Comparison of ENCODE assay signal across 7 cellular contexts in the genomic region with DNA sequence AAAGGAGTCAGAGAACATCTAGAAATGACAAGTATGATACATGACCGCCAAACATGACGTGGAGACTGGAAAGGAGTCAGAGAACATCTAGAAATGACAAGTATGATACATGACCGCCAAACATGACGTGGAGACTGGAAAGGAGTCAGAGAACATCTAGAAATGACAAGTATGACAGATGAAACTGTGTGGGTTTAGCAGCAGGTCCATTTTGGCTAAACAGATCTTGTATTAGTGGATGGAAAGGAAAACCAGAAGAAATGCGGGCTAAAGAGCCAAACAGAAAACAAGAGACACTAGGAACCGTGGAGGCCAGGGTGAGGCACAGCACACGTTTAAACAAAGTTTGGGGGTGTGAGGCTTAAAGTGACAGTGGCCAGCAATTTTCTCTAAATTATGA. TPM values are rescaled to one million over a fixed set of nuclear protein-coding genes. Genes with fewer than 3 reads are reported as not detected.
A peak's percentile ranks its signal among the peaks of the same experiment; 100 is the strongest.
DNase-seq lines count a peak whose midpoint lies in the region; ATAC-seq, FAIRE-seq and TF ChIP-seq lines count a peak whose summit lies in the region.
"Not testable (repeated sequence)": the region's sequence is repeated elsewhere in the genome, so short reads cannot be mapped to it uniquely, and the experiment has no call there.

No MANE protein-coding gene starts in this region.

- 100% methylated on average over 5 of the region's 7 CpGs for WGBS in GM12878 (ENCODE audit: insufficient coverage, insufficient replicate concordance, low lambda C conversion rate, missing lambda C conversion rate)
- WGBS in psoas muscle, 3 donors: 53 to 79% (median 56%) methylated on average over 5 of the region's 7 CpGs

- H3K9me1 ChIP-seq in endothelial cell of umbilical vein (replicated peaks; ENCODE audit: control insufficient read depth, extremely low read depth, insufficient read depth, low read length): not testable (repeated sequence)

- H3K9me3 ChIP-seq in Caco-2; GM12878 (replicated peaks; ENCODE audit: control insufficient read depth, insufficient read depth, low read length); endothelial cell of umbilical vein (replicated peaks; ENCODE audit: control insufficient read depth, insufficient read depth, low read length); psoas muscle: not testable (repeated sequence)

- not testable (repeated sequence) for H3K4me3 Mint-ChIP-seq in Caco-2 (ENCODE audit: unreplicated experiment); activated T-cell treated with anti-CD3 and anti-CD28 coated beads, Interleukin-2, amount 50 U/mL, for 72 hours

- TF ChIP-seq POLR2A in GM12878 (IDR thresholded peaks at IDR 0.05; ENCODE audit: low read depth, low read length); endothelial cell of umbilical vein (IDR thresholded peaks at IDR 0.05; ENCODE audit: low read depth, low read length): not testable (repeated sequence)

- H2AFZ ChIP-seq in GM12878 (ENCODE audit: control insufficient read depth, low read depth, low read length); endothelial cell of umbilical vein (ENCODE audit: low read depth, low read length): not testable (repeated sequence)

- TSS peak; percentile 19 for BruUV-seq in Caco-2 (replicated peaks; lab: Mats Ljungman, UMichigan)
- TSS peak; percentile 30 for BruUV-seq in GM12878 (replicated peaks; lab: Mats Ljungman, UMichigan)
- not testable (repeated sequence) for BruUV-seq in endothelial cell of umbilical vein (replicated peaks; lab: Mats Ljungman, UMichigan)

- dilution Hi-C loops in endothelial cell of umbilical vein (cut with MboI; ENCODE audit: extremely low pct_ligation_motif_present, low sequenced_read_pairs): not testable (repeated sequence)

- H3K4me2 ChIP-seq in GM12878 (ENCODE audit: control insufficient read depth, insufficient read depth); endothelial cell of umbilical vein (ENCODE audit: insufficient read depth, low read length): not testable (repeated sequence)

- TF ChIP-seq CTCF in Caco-2 (IDR thresholded peaks at IDR 0.05; ENCODE audit: insufficient read depth in 1 of 2, low read depth in 1 of 2, low read length in 1 of 2, severe bottlenecking in 1 of 2, unreplicated experiment in 1 of 2); RWPE1 (conservative IDR thresholded peaks at IDR 0.05; ENCODE audit: low read depth); GM12878 (IDR thresholded peaks at IDR 0.05 in 2 of 3, conservative IDR thresholded peaks at IDR 0.05 in 1 of 3; ENCODE audit: control insufficient read depth in 2 of 3, extremely low read depth in 1 of 3, insufficient read depth in 1 of 3, low read depth in 3 of 3, low read length in 3 of 3); endothelial cell of umbilical vein (IDR thresholded peaks at IDR 0.05; ENCODE audit: extremely low read depth in 1 of 2, insufficient read depth in 1 of 2, low read depth in 1 of 2, low read length in 2 of 2); fibroblast of the aortic adventitia (IDR thresholded peaks at IDR 0.05; ENCODE audit: insufficient read depth, low read length); psoas muscle (IDR thresholded peaks at IDR 0.05): not testable (repeated sequence)

- H3K79me2 ChIP-seq in GM12878 (ENCODE audit: control insufficient read depth, insufficient read depth, low read length): not testable (repeated sequence)
- peaks cover 35% of the 10 kb centered on the region for H3K79me2 ChIP-seq in endothelial cell of umbilical vein (ENCODE audit: control insufficient read depth, insufficient read depth, low read length)

- in situ Hi-C loops in GM12878 (cut with MboI): not testable (repeated sequence)

- H3K27ac Mint-ChIP-seq in Caco-2 (ENCODE audit: unreplicated experiment): not testable (repeated sequence)
- peak overlapping the region; percentile 58 for H3K27ac Mint-ChIP-seq in activated T-cell treated with anti-CD3 and anti-CD28 coated beads, Interleukin-2, amount 50 U/mL, for 72 hours

- intact Hi-C loops in Caco-2 (cut with micrococcal nuclease; ENCODE audit: unreplicated experiment); GM12878 (cut with micrococcal nuclease; ENCODE audit: unreplicated experiment); endothelial cell of umbilical vein (cut with micrococcal nuclease); psoas muscle (cut with DNase I): not testable (repeated sequence)

- peaks cover 85% of the 10 kb centered on the region for H3K36me3 Mint-ChIP-seq in Caco-2 (ENCODE audit: insufficient read depth, unreplicated experiment)
- peaks cover 6 to 24% of the 10 kb centered on the region in 2 donors for H3K36me3 Mint-ChIP-seq in activated T-cell treated with anti-CD3 and anti-CD28 coated beads, Interleukin-2, amount 50 U/mL, for 72 hours (ENCODE audit: insufficient read depth in 2 of 2)

- H3K27me3 Mint-ChIP-seq in Caco-2 (ENCODE audit: insufficient read depth, unreplicated experiment); activated T-cell treated with anti-CD3 and anti-CD28 coated beads, Interleukin-2, amount 50 U/mL, for 72 hours (ENCODE audit: low read depth): not testable (repeated sequence)

- not testable (repeated sequence) for H4K20me1 ChIP-seq in GM12878 (ENCODE audit: control insufficient read depth, insufficient read depth); endothelial cell of umbilical vein (replicated peaks; ENCODE audit: control insufficient read depth, extremely low read depth, insufficient read depth, low read length)

- SMC1A ChIA-PET in GM12878 (lab: Charles Lee; ENCODE audit: uncharacterized antibody, unreplicated experiment): not testable (repeated sequence)

- H3K9me3 Mint-ChIP-seq in Caco-2 (ENCODE audit: unreplicated experiment); activated T-cell treated with anti-CD3 and anti-CD28 coated beads, Interleukin-2, amount 50 U/mL, for 72 hours: not testable (repeated sequence)

- H3K27ac ChIP-seq in RWPE1 (peak overlapping the region; percentile 32; the same call in 1 of the 2 replicates), psoas muscle (peak overlapping the region; percentile 78)
- not testable (repeated sequence) for H3K27ac ChIP-seq in GM12878 (ENCODE audit: control insufficient read depth, insufficient read depth); endothelial cell of umbilical vein (ENCODE audit: insufficient read depth, low read depth, low read length)

- DNase-seq in Caco-2; RWPE1 (ENCODE audit: low spot score); activated T-cell treated with anti-CD3 and anti-CD28 coated beads, Interleukin-2, amount 50 U/mL, for 72 hours; GM12878 (ENCODE audit: low read depth, low spot score); endothelial cell of umbilical vein (ENCODE audit: low read depth, low spot score); psoas muscle: not testable (repeated sequence)
- DNase-seq in fibroblast of the aortic adventitia (ENCODE audit: low read depth): peak; percentile 32

- RAD21 ChIA-PET in GM12878 (lab: Charles Lee; ENCODE audit: unreplicated experiment): not testable (repeated sequence)

- not testable (repeated sequence) for H3K9ac ChIP-seq in GM12878 (ENCODE audit: control insufficient read depth, insufficient read depth, low read length); endothelial cell of umbilical vein (replicated peaks; ENCODE audit: extremely low read depth, insufficient read depth, low read length)

- not testable (repeated sequence) for TF ChIP-seq RAD21 in GM12878 (IDR thresholded peaks at IDR 0.05; ENCODE audit: insufficient read depth, low read depth, low read length)

- peak in 1 of 2 donors; percentile 17 for ATAC-seq in activated T-cell treated with anti-CD3 and anti-CD28 coated beads, Interleukin-2, amount 50 U/mL, for 72 hours (replicated peaks in 1 of 2)
- not testable (repeated sequence) for ATAC-seq in GM12878
- ATAC-seq in psoas muscle: peak; percentile 28 to 51 (median 32)

- H3K4me1 ChIP-seq in Caco-2; GM12878 (ENCODE audit: control insufficient read depth, insufficient read depth, low read length); psoas muscle: not testable (repeated sequence)
- peaks cover 39% of the 10 kb centered on the region for H3K4me1 ChIP-seq in endothelial cell of umbilical vein (ENCODE audit: control insufficient read depth, extremely low read depth, insufficient read depth, low read length)

- TF ChIP-seq EP300 in GM12878 (IDR thresholded peaks at IDR 0.05; ENCODE audit: borderline replicate concordance in 1 of 2, control insufficient read depth in 1 of 2, low read depth in 2 of 2, low read length in 2 of 2): not testable (repeated sequence)

- not testable (repeated sequence) for FAIRE-seq in GM12878 (lab: Jason Lieb, UNC)
- FAIRE-seq in endothelial cell of umbilical vein (lab: Jason Lieb, UNC): peak; percentile 24

- not testable (repeated sequence) for H3K4me3 ChIP-seq in Caco-2 (ENCODE audit: low read depth, low read length); GM12878; endothelial cell of umbilical vein (replicated peaks in 1 of 3; ENCODE audit: insufficient read depth in 1 of 3, low read depth in 1 of 3, low read length in 3 of 3); fibroblast of the aortic adventitia (ENCODE audit: low read depth, low read length); psoas muscle

- H3K4me1 Mint-ChIP-seq in Caco-2 (ENCODE audit: low read depth, unreplicated experiment); activated T-cell treated with anti-CD3 and anti-CD28 coated beads, Interleukin-2, amount 50 U/mL, for 72 hours (ENCODE audit: low read depth): not testable (repeated sequence)

- H3K27me3 ChIP-seq in Caco-2 (replicated peaks; ENCODE audit: control insufficient read depth, insufficient read depth, low read length); GM12878 (replicated peaks in 1 of 2; ENCODE audit: control insufficient read depth in 2 of 2, insufficient read depth in 2 of 2, low read length in 1 of 2); endothelial cell of umbilical vein (ENCODE audit: control insufficient read depth in 2 of 2, insufficient read depth in 2 of 2, low read length in 2 of 2); psoas muscle (ENCODE audit: insufficient read depth in 3 of 3, low read length in 2 of 3): not testable (repeated sequence)

- POLR2A ChIA-PET in Caco-2 (lab: Charles Lee); RWPE1 (lab: Yijun Ruan, JAX; ENCODE audit: low non-redundant PET); GM12878 (lab: Charles Lee); endothelial cell of umbilical vein (lab: Charles Lee): not testable (repeated sequence)

- CTCF ChIA-PET in Caco-2 (lab: Charles Lee); RWPE1 (lab: Yijun Ruan, JAX); GM12878 (lab: Yijun Ruan, JAX): not testable (repeated sequence)
- CTCF ChIA-PET in endothelial cell of umbilical vein (lab: Charles Lee): interaction anchor here (1.3 to 4.3 kb wide), 3 partner anchors 12 to 73 kb away, joined by 3 to 35 read pairs (median 11); no protein-coding TSS in a partner anchor

- H3K36me3 ChIP-seq in Caco-2 (ENCODE audit: control insufficient read depth, insufficient read depth, low read length) (peaks cover 10% of the 10 kb centered on the region), GM12878 (ENCODE audit: control insufficient read depth in 2 of 2, insufficient read depth in 2 of 2, low read length in 1 of 2) (peaks cover 29 to 41% of the 10 kb centered on the region in 2 experiments), endothelial cell of umbilical vein (ENCODE audit: control insufficient read depth in 2 of 2, extremely low read depth in 1 of 2, insufficient read depth in 2 of 2, low read length in 2 of 2) (peaks cover 10 to 12% of the 10 kb centered on the region in 2 experiments), psoas muscle (ENCODE audit: insufficient read depth in 1 of 2, low read depth in 1 of 2) (peaks cover 4 to 74% of the 10 kb centered on the region in 2 donors)

RNA-seq across cellular contexts. Expression of a gene that starts 31.8 kb away (rescaled TPM):
- total RNA-seq in Caco-2 (2022): 16.5 and 18.4 TPM in 2 replicates
- 10 to 100 TPM; 31.3 to 51.7 TPM for total RNA-seq in activated T-cell treated with anti-CD3 and anti-CD28 coated beads, Interleukin-2, amount 50 U/mL, for 72 hours
- 159 and 174 TPM in 2 replicates for total RNA-seq in GM12878 (2013; cell fraction: nucleolus; rRNA removed)
- 27.9 and 31.6 TPM in 2 replicates for total RNA-seq in GM12878 (2014; rRNA removed)
- total RNA-seq in GM12878 (2014; rRNA removed; fragmentation: Illumina TruSeq; extraction: Trizol): 25.0 and 27.0 TPM in 2 replicates
- total RNA-seq in GM12878 (2021): 28.7 and 31.9 TPM in 2 replicates
- polyA plus RNA-seq in GM12878 (2011; ENCODE audit: low read depth): 33.5 TPM
- 122 and 204 TPM in 2 replicates for polyA plus RNA-seq in GM12878 (2011; rRNA removed)
- polyA plus RNA-seq in GM12878 (2011; cell fraction: cytosol; rRNA removed): 69.8 and 101 TPM in 2 replicates
- 95.0 and 131 TPM in 2 replicates for polyA plus RNA-seq in GM12878 (2011; cell fraction: nucleus; rRNA removed)
- 62.6 and 115 TPM in 2 replicates for polyA plus RNA-seq in GM12878 (2012)
- 30.7 and 31.2 TPM in 2 replicates for polyA plus RNA-seq in GM12878 (2014; fragmentation: Illumina TruSeq; extraction: Trizol)
- polyA plus RNA-seq in GM12878 (2014; fragmentation: Nextera tagmentation; extraction: Ambion mirVana): 10 to 100 TPM in 1 of 2 experiments, 1 to 10 TPM in 1; 7.7 to 14.0 TPM
- 41.6 and 41.8 TPM in 2 replicates for polyA plus RNA-seq in GM12878 (2014; rRNA removed)
- polyA plus RNA-seq in GM12878 (2016; fragmentation: Nextera tagmentation; extraction: Ambion mirVana): 10 to 100 TPM; 35.8 to 40.2 TPM
- 34.5 and 49.7 TPM in 2 replicates for polyA minus RNA-seq in GM12878 (2011; rRNA and poly(A)+ RNA removed)
- 30.2 and 31.9 TPM in 2 replicates for polyA minus RNA-seq in GM12878 (2011; cell fraction: cytosol; rRNA and poly(A)+ RNA removed)
- 40.9 and 42.3 TPM in 2 replicates for polyA minus RNA-seq in GM12878 (2011; cell fraction: nucleus; rRNA and poly(A)+ RNA removed)
- 40.1 and 51.4 TPM in 2 replicates for total RNA-seq in endothelial cell of umbilical vein
- 40.3 and 53.3 TPM in 2 replicates for polyA plus RNA-seq in endothelial cell of umbilical vein
- 43.5 and 45.3 TPM in 2 replicates for polyA plus RNA-seq in endothelial cell of umbilical vein (2011; cell fraction: cytosol; rRNA removed)
- 33.6 and 40.6 TPM in 2 replicates for polyA plus RNA-seq in endothelial cell of umbilical vein (2011; cell fraction: nucleus; rRNA removed)
- 51.6 and 57.8 TPM in 2 replicates for polyA plus RNA-seq in endothelial cell of umbilical vein (2012)
- polyA minus RNA-seq in endothelial cell of umbilical vein: 16.5 and 21.1 TPM in 2 replicates
- polyA minus RNA-seq in endothelial cell of umbilical vein (2011; cell fraction: cytosol; rRNA and poly(A)+ RNA removed): 8.6 TPM
- polyA minus RNA-seq in endothelial cell of umbilical vein (2011; cell fraction: nucleus; rRNA and poly(A)+ RNA removed): 10.5 and 14.1 TPM in 2 replicates
- total RNA-seq in fibroblast of the aortic adventitia (ENCODE audit: low replicate concordance): 65.1 and 81.4 TPM in 2 replicates
- 100 to 1,000 TPM in 3 of 4 donors, 10 to 100 TPM in 1; 93.5 to 165 (median 151) TPM for total RNA-seq in psoas muscle
- 100 to 1,000 TPM in 2 of 3 donors, 10 to 100 TPM in 1; 85.9 to 210 (median 133) TPM for polyA plus RNA-seq in psoas muscle

RNA-seq across cellular contexts. Expression of a gene that starts 49.1 kb away (rescaled TPM):
- 34.4 and 39.8 TPM in 2 replicates for total RNA-seq in Caco-2 (2022)
- 10 to 100 TPM; 32.5 to 40.7 TPM for total RNA-seq in activated T-cell treated with anti-CD3 and anti-CD28 coated beads, Interleukin-2, amount 50 U/mL, for 72 hours
- 64.7 and 70.5 TPM in 2 replicates for total RNA-seq in GM12878 (2013; cell fraction: nucleolus; rRNA removed)
- total RNA-seq in GM12878 (2014; rRNA removed): 22.3 and 24.6 TPM in 2 replicates
- 21.1 and 23.8 TPM in 2 replicates for total RNA-seq in GM12878 (2014; rRNA removed; fragmentation: Illumina TruSeq; extraction: Trizol)
- total RNA-seq in GM12878 (2021): 23.3 and 23.5 TPM in 2 replicates
- 8.8 TPM for polyA plus RNA-seq in GM12878 (2011; ENCODE audit: low read depth)
- polyA plus RNA-seq in GM12878 (2011; rRNA removed): 39.2 and 41.9 TPM in 2 replicates
- 33.2 and 37.5 TPM in 2 replicates for polyA plus RNA-seq in GM12878 (2011; cell fraction: cytosol; rRNA removed)
- polyA plus RNA-seq in GM12878 (2011; cell fraction: nucleus; rRNA removed): 45.5 and 46.6 TPM in 2 replicates
- 17.7 and 23.3 TPM in 2 replicates for polyA plus RNA-seq in GM12878 (2012)
- polyA plus RNA-seq in GM12878 (2014; fragmentation: Illumina TruSeq; extraction: Trizol): 18.1 and 20.0 TPM in 2 replicates
- polyA plus RNA-seq in GM12878 (2014; fragmentation: Nextera tagmentation; extraction: Ambion mirVana): 1 to 10 TPM; 2.8 to 3.6 TPM
- 28.8 and 29.7 TPM in 2 replicates for polyA plus RNA-seq in GM12878 (2014; rRNA removed)
- polyA plus RNA-seq in GM12878 (2016; fragmentation: Nextera tagmentation; extraction: Ambion mirVana): 10 to 100 TPM in 1 of 2 experiments, 1 to 10 TPM in 1; 4.6 to 21.2 TPM
- polyA minus RNA-seq in GM12878 (2011; rRNA and poly(A)+ RNA removed): 38.9 and 40.3 TPM in 2 replicates
- polyA minus RNA-seq in GM12878 (2011; cell fraction: cytosol; rRNA and poly(A)+ RNA removed): 13.1 and 15.6 TPM in 2 replicates
- 20.1 and 31.6 TPM in 2 replicates for polyA minus RNA-seq in GM12878 (2011; cell fraction: nucleus; rRNA and poly(A)+ RNA removed)
- 33.9 and 36.3 TPM in 2 replicates for total RNA-seq in endothelial cell of umbilical vein
- polyA plus RNA-seq in endothelial cell of umbilical vein: 27.8 and 29.9 TPM in 2 replicates
- 36.2 and 42.3 TPM in 2 replicates for polyA plus RNA-seq in endothelial cell of umbilical vein (2011; cell fraction: cytosol; rRNA removed)
- 63.6 and 63.8 TPM in 2 replicates for polyA plus RNA-seq in endothelial cell of umbilical vein (2011; cell fraction: nucleus; rRNA removed)
- 36.3 and 38.9 TPM in 2 replicates for polyA plus RNA-seq in endothelial cell of umbilical vein (2012)
- 38.5 and 41.4 TPM in 2 replicates for polyA minus RNA-seq in endothelial cell of umbilical vein
- 19.3 TPM for polyA minus RNA-seq in endothelial cell of umbilical vein (2011; cell fraction: cytosol; rRNA and poly(A)+ RNA removed)
- polyA minus RNA-seq in endothelial cell of umbilical vein (2011; cell fraction: nucleus; rRNA and poly(A)+ RNA removed): 32.3 and 34.4 TPM in 2 replicates
- total RNA-seq in fibroblast of the aortic adventitia (ENCODE audit: low replicate concordance): 24.2 and 44.4 TPM in 2 replicates
- 10 to 100 TPM; 19.2 to 47.4 (median 33.0) TPM for total RNA-seq in psoas muscle
- polyA plus RNA-seq in psoas muscle: 10 to 100 TPM; 23.0 to 27.3 (median 25.7) TPM
